8 cellular contexts compared by ENCODE assay signal in the genomic region with DNA sequence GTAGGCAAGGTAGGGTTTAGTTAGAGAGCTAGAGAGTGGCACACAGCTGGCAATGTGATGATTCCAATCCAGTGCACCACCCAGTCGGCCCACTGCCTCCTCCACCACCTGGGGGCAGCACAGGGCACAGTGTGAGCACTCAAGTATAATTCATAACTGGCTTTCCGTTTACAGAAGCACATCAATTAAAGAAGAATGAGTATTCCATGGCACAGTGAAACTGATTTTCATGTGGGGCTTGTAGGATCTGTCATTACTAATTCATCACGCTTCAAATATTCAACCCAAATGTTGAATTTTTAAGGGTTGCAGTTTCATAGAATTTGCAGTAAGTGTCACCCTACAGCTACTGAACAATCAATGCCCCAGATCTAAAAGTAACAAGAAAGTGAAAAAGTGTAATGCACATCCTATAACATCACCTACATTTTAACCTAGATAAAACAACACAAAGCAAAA.
DNase-seq lines count a peak whose midpoint lies in the region; ATAC-seq, FAIRE-seq and TF ChIP-seq lines count a peak whose summit lies in the region.

No MANE protein-coding gene starts in this region.

- CTCF ChIA-PET in WTC11 (lab: Charles Lee) = interaction anchor here (0.6 to 5.0 kb wide), 40 partner anchors 8 to 675 kb away, joined by 3 to 235 read pairs (median 5); partner anchors contain the start of genes B4GALT4, IGSF11, TIMMDC1 and UPK1B

- no peak for FAIRE-seq in bronchial epithelial cell (lab: Jason Lieb, UNC)

- H3K27ac Mint-ChIP-seq in WTC11 = no peak overlapping the region

- DNase-seq in SKM-1 treated with dmso at 0.1 percent for 144 hours (lab: John Stamatoyannopoulos, UW; ENCODE audit: unreplicated experiment) (peak; percentile 37), SKM-1 (lab: John Stamatoyannopoulos, UW; ENCODE audit: unreplicated experiment) (no peak), NCI-H187 treated with DMSO at 0.1 percent for 48 hours (lab: John Stamatoyannopoulos, UW) (peak; percentile 10), WTC11 (ENCODE audit: low spot score) (peak; percentile 73), bronchial epithelial cell (ENCODE audit: low read depth) (peak; percentile 44), left colon (peak; percentile 47 to 82)
- peak; percentile 83 for DNase-seq in stimulated activated CD4-positive, alpha-beta T cell treated with anti-CD3 and anti-CD28 coated beads, Interleukin-4, amount 100 ng/mL, for 24 hours

- no peaks in the 10 kb centered on the region for H3K27me3 ChIP-seq in bronchial epithelial cell (ENCODE audit: control insufficient read depth, insufficient read depth, low read length)

- ATAC-seq in HG02884 (IDR thresholded peaks at IDR 0.05; ENCODE audit: unreplicated experiment) (peak; percentile 72), WTC11 (peak; percentile 78), left colon (peak; percentile 77)

- H3K27me3 Mint-ChIP-seq in WTC11 (ENCODE audit: low read depth) = no peaks in the 10 kb centered on the region

- no peaks in the 10 kb centered on the region for H3K9me3 Mint-ChIP-seq in WTC11

- H3K36me3 Mint-ChIP-seq in WTC11 = no peaks in the 10 kb centered on the region

- H3K4me1 Mint-ChIP-seq in WTC11 = 0 out of 2 replicates have a peak, but pooled peaks cover 2% of the 10 kb centered on the region

- intact Hi-C loops in left colon (cut with DNase I, micrococcal nuclease) = loop anchor here in 1 of 2 donors (2.0 to 10.0 kb wide), 3 partner anchors 60 to 214 kb away; partner anchors contain the start of gene IGSF11

- H3K4me3 Mint-ChIP-seq in WTC11 = no peak overlapping the region

- POLR2A ChIA-PET in WTC11 (lab: Charles Lee) = interaction anchor here (0.8 to 1.4 kb wide), 2 partner anchors 10 to 210 kb away, joined by 3 read pairs; no protein-coding TSS in a partner anchor

- H3K36me3 ChIP-seq in bronchial epithelial cell (ENCODE audit: control insufficient read depth, insufficient read depth, low read length) = no peaks in the 10 kb centered on the region

- TF ChIP-seq CTCF in WTC11 (IDR thresholded peaks at IDR 0.05) = peak; percentile 82
- TF ChIP-seq CTCF in bronchial epithelial cell (IDR thresholded peaks at IDR 0.05; ENCODE audit: insufficient read depth, low read length, severe bottlenecking) = peak; percentile 92

- H3K4me3 ChIP-seq in bronchial epithelial cell (ENCODE audit: low read depth, low read length) = no peak overlapping the region

TF ChIP-seq in WTC11, 78 proteins besides CTCF, POLR2A, EP300 and RAD21:
- TF ChIP-seq ZNF317 (CRISPR knock-in tag; IDR thresholded peaks at IDR 0.05; ENCODE audit: borderline replicate concordance, low read depth) (no peak), MYBL2 (CRISPR knock-in tag; IDR thresholded peaks at IDR 0.05) (no peak), CBFB (CRISPR knock-in tag; IDR thresholded peaks at IDR 0.05; ENCODE audit: low read depth) (no peak), ATF1 (CRISPR knock-in tag; IDR thresholded peaks at IDR 0.05) (no peak), FOXJ3 (CRISPR knock-in tag; IDR thresholded peaks at IDR 0.05; ENCODE audit: borderline replicate concordance) (no peak), SP1 (CRISPR knock-in tag; conservative IDR thresholded peaks at IDR 0.05) (no peak), NR3C1 (CRISPR knock-in tag; conservative IDR thresholded peaks at IDR 0.05; ENCODE audit: low read depth) (no peak), USF2 (CRISPR knock-in tag; IDR thresholded peaks at IDR 0.05) (no peak), MAX (CRISPR knock-in tag; IDR thresholded peaks at IDR 0.05) (no peak), NR2C2 (CRISPR knock-in tag; IDR thresholded peaks at IDR 0.05) (no peak), NFYB (CRISPR knock-in tag; conservative IDR thresholded peaks at IDR 0.05; ENCODE audit: low read depth) (no peak), ZNF396 (CRISPR knock-in tag; IDR thresholded peaks at IDR 0.05; ENCODE audit: borderline replicate concordance) (no peak), SMAD4 (CRISPR knock-in tag; IDR thresholded peaks at IDR 0.05) (no peak), ZNF263 (CRISPR knock-in tag; IDR thresholded peaks at IDR 0.05; ENCODE audit: low read depth) (no peak), TP53 (CRISPR knock-in tag; IDR thresholded peaks at IDR 0.05) (no peak), E2F5 (CRISPR knock-in tag; IDR thresholded peaks at IDR 0.05) (no peak)
- TF ChIP-seq, protein P1, sequence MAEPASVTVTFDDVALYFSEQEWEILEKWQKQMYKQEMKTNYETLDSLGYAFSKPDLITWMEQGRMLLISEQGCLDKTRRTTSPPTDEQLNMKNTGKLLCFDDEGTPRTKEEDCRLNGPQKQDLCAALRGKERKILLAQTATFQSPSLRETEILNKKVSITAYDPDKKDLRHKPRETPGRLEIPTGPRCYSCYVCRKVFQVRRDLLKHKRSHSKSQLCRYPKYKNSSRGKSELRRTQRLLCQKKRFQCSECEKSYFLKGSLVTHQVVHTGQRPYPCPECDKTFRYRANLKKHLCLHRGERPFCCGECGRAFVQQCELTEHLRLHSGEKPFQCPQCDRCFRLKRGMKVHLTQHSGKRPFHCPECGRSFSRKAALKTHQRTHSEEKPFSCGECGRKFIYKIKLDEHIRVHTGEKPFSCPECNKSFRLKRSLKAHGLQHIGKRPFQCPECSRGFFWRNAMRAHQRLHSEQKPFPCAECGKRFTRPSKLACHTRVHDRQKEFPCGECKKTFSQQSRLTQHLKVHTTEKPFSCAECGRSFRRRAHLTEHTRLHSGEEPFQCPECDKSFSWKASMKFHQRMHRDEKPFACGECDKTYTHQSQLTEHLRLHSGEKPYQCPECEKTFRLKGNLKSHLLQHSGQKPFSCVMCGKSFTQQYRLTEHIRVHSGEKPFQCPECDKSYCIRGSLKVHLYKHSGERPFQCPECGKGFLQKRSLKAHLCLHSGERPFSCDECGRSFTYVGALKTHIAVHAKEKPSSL (CRISPR knock-in tag; conservative IDR thresholded peaks at IDR 0.05) = no peak
- TF ChIP-seq, protein P2, sequence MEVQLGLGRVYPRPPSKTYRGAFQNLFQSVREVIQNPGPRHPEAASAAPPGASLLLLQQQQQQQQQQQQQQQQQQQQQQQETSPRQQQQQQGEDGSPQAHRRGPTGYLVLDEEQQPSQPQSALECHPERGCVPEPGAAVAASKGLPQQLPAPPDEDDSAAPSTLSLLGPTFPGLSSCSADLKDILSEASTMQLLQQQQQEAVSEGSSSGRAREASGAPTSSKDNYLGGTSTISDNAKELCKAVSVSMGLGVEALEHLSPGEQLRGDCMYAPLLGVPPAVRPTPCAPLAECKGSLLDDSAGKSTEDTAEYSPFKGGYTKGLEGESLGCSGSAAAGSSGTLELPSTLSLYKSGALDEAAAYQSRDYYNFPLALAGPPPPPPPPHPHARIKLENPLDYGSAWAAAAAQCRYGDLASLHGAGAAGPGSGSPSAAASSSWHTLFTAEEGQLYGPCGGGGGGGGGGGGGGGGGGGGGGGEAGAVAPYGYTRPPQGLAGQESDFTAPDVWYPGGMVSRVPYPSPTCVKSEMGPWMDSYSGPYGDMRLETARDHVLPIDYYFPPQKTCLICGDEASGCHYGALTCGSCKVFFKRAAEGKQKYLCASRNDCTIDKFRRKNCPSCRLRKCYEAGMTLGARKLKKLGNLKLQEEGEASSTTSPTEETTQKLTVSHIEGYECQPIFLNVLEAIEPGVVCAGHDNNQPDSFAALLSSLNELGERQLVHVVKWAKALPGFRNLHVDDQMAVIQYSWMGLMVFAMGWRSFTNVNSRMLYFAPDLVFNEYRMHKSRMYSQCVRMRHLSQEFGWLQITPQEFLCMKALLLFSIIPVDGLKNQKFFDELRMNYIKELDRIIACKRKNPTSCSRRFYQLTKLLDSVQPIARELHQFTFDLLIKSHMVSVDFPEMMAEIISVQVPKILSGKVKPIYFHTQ (CRISPR knock-in tag; IDR thresholded peaks at IDR 0.05) = no peak
